ENCODE assay signal across 8 cellular contexts in genomic region chr2:233990261-233990798, GRCh38.
DNase-seq lines count a peak whose midpoint lies in the region; ATAC-seq, FAIRE-seq and TF ChIP-seq lines count a peak whose summit lies in the region.

No MANE protein-coding gene starts in this region.

- H3K27me3 ChIP-seq in astrocyte (ENCODE audit: insufficient read depth, low read length) = no peaks in the 10 kb centered on the region

- no peak for FAIRE-seq in astrocyte (lab: Jason Lieb, UNC)

- peaks cover 13% of the 10 kb centered on the region for H3K4me1 ChIP-seq in astrocyte (ENCODE audit: insufficient read depth, low read length)

- no peaks in the 10 kb centered on the region for H3K9me3 ChIP-seq in astrocyte (ENCODE audit: insufficient read depth, low read depth, low read length)

- no peaks in the 10 kb centered on the region for H3K79me2 ChIP-seq in astrocyte (ENCODE audit: insufficient read depth, low read length)

- H3K4me3 Mint-ChIP-seq in astrocyte (ENCODE audit: unreplicated experiment) = no peak overlapping the region
- H3K4me3 Mint-ChIP-seq in stimulated activated memory B cell treated with anti-CD40 and anti-IgM and Interleukin-4, amounts not matched to agents 10 μg/mL and 1 μg/mL and 100 μg/mL, for 72 hours = no peak overlapping the region

- H3K36me3 ChIP-seq in astrocyte (ENCODE audit: insufficient read depth, low read length) = no peaks in the 10 kb centered on the region

- H3K36me3 Mint-ChIP-seq in astrocyte (ENCODE audit: low read depth, unreplicated experiment) = no peaks in the 10 kb centered on the region
- peaks cover 7% of the 10 kb centered on the region for H3K36me3 Mint-ChIP-seq in stimulated activated memory B cell treated with anti-CD40 and anti-IgM and Interleukin-4, amounts not matched to agents 10 μg/mL and 1 μg/mL and 100 μg/mL, for 72 hours

- no peak for TF ChIP-seq CTCF in astrocyte (IDR thresholded peaks at IDR 0.05; ENCODE audit: insufficient read depth, low read depth, low read length)

- no peak overlapping the region for H3K9ac ChIP-seq in astrocyte (ENCODE audit: low read length)

- H3K4me2 ChIP-seq in astrocyte (ENCODE audit: low read length) = no peak overlapping the region

- peaks cover 1% of the 10 kb centered on the region for H3K4me1 Mint-ChIP-seq in astrocyte (ENCODE audit: low read depth, unreplicated experiment)
- H3K4me1 Mint-ChIP-seq in stimulated activated memory B cell treated with anti-CD40 and anti-IgM and Interleukin-4, amounts not matched to agents 10 μg/mL and 1 μg/mL and 100 μg/mL, for 72 hours = peaks cover 17% of the 10 kb centered on the region

- ATAC-seq in GM21576 (IDR thresholded peaks at IDR 0.05; ENCODE audit: unreplicated experiment) = peak; percentile 72
- peak; percentile 92 for ATAC-seq in stimulated activated memory B cell treated with anti-CD40 and anti-IgM and Interleukin-4, amounts not matched to agents 10 μg/mL and 1 μg/mL and 100 μg/mL, for 72 hours

- H2AFZ ChIP-seq in astrocyte (ENCODE audit: low read depth, low read length) = no peak overlapping the region

- peaks cover 5% of the 10 kb centered on the region for H3K9me3 Mint-ChIP-seq in astrocyte (ENCODE audit: unreplicated experiment)
- peaks cover 6% of the 10 kb centered on the region for H3K9me3 Mint-ChIP-seq in stimulated activated memory B cell treated with anti-CD40 and anti-IgM and Interleukin-4, amounts not matched to agents 10 μg/mL and 1 μg/mL and 100 μg/mL, for 72 hours

- peak; percentile 11 for DNase-seq in RKO (ENCODE audit: low spot score)
- DNase-seq in astrocyte (ENCODE audit: low read depth) = peak; percentile 34
- DNase-seq in NCI-H345 (lab: John Stamatoyannopoulos, UW) = no peak
- no peak for DNase-seq in GM19240 (ENCODE audit: insufficient read length, low spot score)
- DNase-seq in NCI-H510A (lab: John Stamatoyannopoulos, UW) = no peak
- no peak for DNase-seq in AG08395 (ENCODE audit: low spot score)

- no peak overlapping the region for H3K27ac Mint-ChIP-seq in astrocyte (ENCODE audit: unreplicated experiment)
- no peak overlapping the region for H3K27ac Mint-ChIP-seq in stimulated activated memory B cell treated with anti-CD40 and anti-IgM and Interleukin-4, amounts not matched to agents 10 μg/mL and 1 μg/mL and 100 μg/mL, for 72 hours

- H3K4me3 ChIP-seq in astrocyte (ENCODE audit: insufficient read depth, low read depth, low read length) = no peak overlapping the region

- no peak overlapping the region for H3K27ac ChIP-seq in astrocyte (ENCODE audit: low read depth, low read length)

- H4K20me1 ChIP-seq in astrocyte (ENCODE audit: insufficient read depth, low read length) = no peaks in the 10 kb centered on the region

- H3K27me3 Mint-ChIP-seq in astrocyte (ENCODE audit: low read depth, unreplicated experiment) = no peaks in the 10 kb centered on the region
- H3K27me3 Mint-ChIP-seq in stimulated activated memory B cell treated with anti-CD40 and anti-IgM and Interleukin-4, amounts not matched to agents 10 μg/mL and 1 μg/mL and 100 μg/mL, for 72 hours = peaks cover 46% of the 10 kb centered on the region

Comparison
In these comparisons a context has a peak if more than half of its experiments do, and no peak if none do; other contexts are left out.
1. DNase-seq: peak in RKO (single experiment) and astrocyte (single experiment); none in NCI-H345 (single experiment), GM19240 (single experiment), NCI-H510A (single experiment) and AG08395 (single experiment).